15 cellular contexts compared by ENCODE assay signal in the genomic region with DNA sequence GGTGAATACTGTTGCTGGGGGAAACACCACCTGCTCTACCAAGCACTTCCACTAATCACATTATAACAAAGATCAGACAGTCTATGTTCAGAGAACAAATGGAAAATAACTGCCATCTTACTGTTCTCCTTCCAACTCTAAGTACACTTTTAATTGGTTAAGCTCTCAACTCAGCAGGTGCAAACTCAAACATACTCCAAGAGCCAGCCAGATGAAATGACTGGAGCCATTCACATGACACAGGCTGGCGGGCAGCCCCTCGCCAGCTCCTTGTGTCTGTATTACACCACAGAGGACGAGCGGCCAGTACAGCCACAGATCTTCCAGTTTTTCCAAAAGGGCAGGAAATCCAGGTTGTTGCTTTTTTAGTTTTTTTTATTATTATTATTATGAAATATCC. TPM values are rescaled to one million over a fixed set of nuclear protein-coding genes. Genes with fewer than 3 reads are reported as not detected.
DNase-seq lines count a peak whose midpoint lies in the region; ATAC-seq, FAIRE-seq and TF ChIP-seq lines count a peak whose summit lies in the region.
"Had no signal": no experiment of that assay in that cellular context is flagged by ENCODE, and none has a peak within 500 bp of the region (broad histone marks: within the 10 kb centered on the region; RNA-seq: fewer than 3 reads in every experiment).

No MANE protein-coding gene starts in this region.

- no peak overlapping the region for H3K4me2 ChIP-seq in H9 (ENCODE audit: insufficient read depth, insufficient read length, low read length)

- H3K9me3 ChIP-seq in gastroesophageal sphincter, result no peaks in the 10 kb centered on the region
- no peaks in the 10 kb centered on the region for H3K9me3 ChIP-seq in pancreas
- H3K9me3 ChIP-seq in H9 (ENCODE audit: control insufficient read depth, low read depth, low read length), result no peaks in the 10 kb centered on the region
- H3K9me3 ChIP-seq: esophagus squamous epithelium had no signal

- H2AK5ac ChIP-seq in H9 (ENCODE audit: insufficient read length, low read length), result no peak overlapping the region

- no peak for TF ChIP-seq EP300 in gastroesophageal sphincter (IDR thresholded peaks at IDR 0.05)

- no peak overlapping the region for H3K14ac ChIP-seq in H9 (ENCODE audit: insufficient read depth, low read length)

- no peaks in the 10 kb centered on the region for H3K23me2 ChIP-seq in H9 (ENCODE audit: insufficient read length, low read depth, low read length, poor library complexity, severe bottlenecking)

- H3K27ac ChIP-seq in gastroesophageal sphincter (no peak overlapping the region), pancreas (peak overlapping the region in 2 of 4 donors; percentile 15 to 31), H9 (ENCODE audit: insufficient read length, low read depth, low read length) (no peak overlapping the region)
- H3K27ac ChIP-seq: esophagus squamous epithelium had no signal

- WGBS in gastroesophageal sphincter (ENCODE audit: low coverage in 1 of 2), 2 donors, result 75 to 77% methylated on average over 3 of the region's 4 CpGs
- 33 to 36% methylated on average over 4 of the region's 4 CpGs for WGBS in pancreas, 2 donors
- WGBS in H9 (ENCODE audit: extremely low coverage, insufficient read length, low lambda C conversion rate), result no CpG with 5 or more reads among the region's 4 CpGs

- peak; percentile 96 for DNase-seq in DMS79 treated with DMSO at 0.1 percent for 48 hours (lab: John Stamatoyannopoulos, UW)
- peak; percentile 76 for DNase-seq in NCI-H2227 treated with DMSO at 0.1 percent for 48 hours (lab: John Stamatoyannopoulos, UW)
- DNase-seq in pancreas, result peak in 5 of 6 donors; percentile 40 to 63 (median 53)
- DNase-seq in CD1c-positive myeloid dendritic cell (ENCODE audit: extremely low spot score), result no peak
- DNase-seq in natural killer cell treated with Interleukin-12 subunit alpha and Interleukin-12 subunit beta and Interleukin-15 and Interleukin-18, amount 100 ng/mL, for 72 hours (ENCODE audit: low spot score), result no peak
- no peak for DNase-seq in H9
- DNase-seq: activated CD4-positive, alpha-beta T cell treated with anti-CD3 and anti-CD28 coated beads for 1 hour; esophagus squamous epithelium; NCI-H1694 treated with DMSO at 0.1 percent for 48 hours had no signal

- peaks cover 3% of the 10 kb centered on the region for H3K79me1 ChIP-seq in H9 (ENCODE audit: insufficient read depth, low read depth, low read length, poor library complexity, severe bottlenecking)

- no peak overlapping the region for H3K9ac ChIP-seq in H9 (ENCODE audit: extremely low read depth, insufficient read length, low read length)

- H2AFZ ChIP-seq in H9 (ENCODE audit: low read length), result no peak overlapping the region

- no peak overlapping the region for H3K18ac ChIP-seq in H9 (ENCODE audit: insufficient read length, low read depth, low read length)

- H3K4me1 ChIP-seq in gastroesophageal sphincter, result peaks cover 2 to 51% (median 8%) of the 10 kb centered on the region in 3 donors
- H3K4me1 ChIP-seq in pancreas, result peaks cover 0 to 15% (median 4%) of the 10 kb centered on the region in 3 donors
- H3K4me1 ChIP-seq in H9 (ENCODE audit: insufficient read depth, low read length), result peaks cover 2% of the 10 kb centered on the region; the same call in 1 of the 2 replicates

- no peaks in the 10 kb centered on the region for H3K27me3 ChIP-seq in gastroesophageal sphincter
- H3K27me3 ChIP-seq in pancreas, result no peaks in the 10 kb centered on the region
- no peaks in the 10 kb centered on the region for H3K27me3 ChIP-seq in H9 (ENCODE audit: insufficient read depth, low read length)
- H3K27me3 ChIP-seq: esophagus squamous epithelium had no signal

- no peaks in the 10 kb centered on the region for H3K36me3 Mint-ChIP-seq in natural killer cell treated with Interleukin-12 subunit alpha and Interleukin-12 subunit beta and Interleukin-15 and Interleukin-18, amount 100 ng/mL, for 72 hours
- no peaks in the 10 kb centered on the region for H3K36me3 Mint-ChIP-seq in H9 (ENCODE audit: insufficient read depth in 1 of 3, low read depth in 3 of 3)
- H3K36me3 Mint-ChIP-seq: type B pancreatic cell had no signal

- H3T11ph ChIP-seq in H9 (ENCODE audit: low read length), result no peak overlapping the region

- no peaks in the 10 kb centered on the region for H4K20me1 ChIP-seq in H9 (ENCODE audit: control insufficient read depth, insufficient read depth, insufficient read length)

- H3K4me3 Mint-ChIP-seq in natural killer cell treated with Interleukin-12 subunit alpha and Interleukin-12 subunit beta and Interleukin-15 and Interleukin-18, amount 100 ng/mL, for 72 hours, result no peak overlapping the region
- no peak overlapping the region for H3K4me3 Mint-ChIP-seq in H9
- H3K4me3 Mint-ChIP-seq: type B pancreatic cell had no signal

- H2BK20ac ChIP-seq in H9 (ENCODE audit: low read depth, low read length, poor library complexity, severe bottlenecking), result no peak overlapping the region

- H2BK15ac ChIP-seq in H9 (ENCODE audit: low read depth, low read length), result no peak overlapping the region

- no peak for TF ChIP-seq POLR2A in gastroesophageal sphincter (IDR thresholded peaks at IDR 0.05)

- H3K56ac ChIP-seq in H9 (ENCODE audit: insufficient read length, low read depth, low read length), result no peak overlapping the region

- no peak overlapping the region for H3K23ac ChIP-seq in H9 (ENCODE audit: insufficient read length, low read depth, low read length)

- TF ChIP-seq CTCF in gastroesophageal sphincter (IDR thresholded peaks at IDR 0.05) (no peak), pancreas (IDR thresholded peaks at IDR 0.05) (no peak), H9 (conservative IDR thresholded peaks at IDR 0.05) (no peak)

- no peak overlapping the region for H4K5ac ChIP-seq in H9 (ENCODE audit: insufficient read length, low read depth, low read length)

- no peak overlapping the region for H4K91ac ChIP-seq in H9 (ENCODE audit: insufficient read length, low read depth, low read length)

- ATAC-seq in gastroesophageal sphincter (peak; percentile 41), pancreas (peak; percentile 93 to 98 (median 96)), HG02973 (IDR thresholded peaks at IDR 0.05; ENCODE audit: unreplicated experiment) (no peak)
- no peak for ATAC-seq in natural killer cell treated with Interleukin-12 subunit alpha and Interleukin-12 subunit beta and Interleukin-15 and Interleukin-18, amount 100 ng/mL, for 72 hours
- ATAC-seq: SK-N-SH treated with all-trans-retinoic acid at 6 μM for 48 hours had no signal

- peaks cover 30 to 41% of the 10 kb centered on the region in 2 donors for H3K27me3 Mint-ChIP-seq in natural killer cell treated with Interleukin-12 subunit alpha and Interleukin-12 subunit beta and Interleukin-15 and Interleukin-18, amount 100 ng/mL, for 72 hours
- no peaks in the 10 kb centered on the region for H3K27me3 Mint-ChIP-seq in H9 (ENCODE audit: low read depth)
- H3K27me3 Mint-ChIP-seq: type B pancreatic cell had no signal

- no peaks in the 10 kb centered on the region for H3K4me1 Mint-ChIP-seq in natural killer cell treated with Interleukin-12 subunit alpha and Interleukin-12 subunit beta and Interleukin-15 and Interleukin-18, amount 100 ng/mL, for 72 hours (ENCODE audit: low read depth in 2 of 2)
- peaks cover 4 to 19% of the 10 kb centered on the region in 2 experiments for H3K4me1 Mint-ChIP-seq in H9

- H3K79me2 ChIP-seq in H9 (ENCODE audit: insufficient read depth, low read length), result peaks cover 3% of the 10 kb centered on the region; the same call in 1 of the 2 replicates

- H3K36me3 ChIP-seq in gastroesophageal sphincter, result no peaks in the 10 kb centered on the region
- no peaks in the 10 kb centered on the region for H3K36me3 ChIP-seq in pancreas
- H3K36me3 ChIP-seq: esophagus squamous epithelium had no signal

- H3K4ac ChIP-seq in H9 (ENCODE audit: low read depth, low read length), result no peak overlapping the region

- FAIRE-seq in pancreas (lab: Jason Lieb, UNC), result no peak
- FAIRE-seq: G401.6, islet of Langerhans had no signal

- H2BK12ac ChIP-seq in H9 (ENCODE audit: insufficient read length, low read depth, low read length), result no peak overlapping the region

- no peak overlapping the region for H4K8ac ChIP-seq in H9 (replicated peaks; ENCODE audit: insufficient read length, low read depth, low read length)

- H3K4me3 ChIP-seq in gastroesophageal sphincter (no peak overlapping the region), pancreas (no peak overlapping the region)
- H3K4me3 ChIP-seq: esophagus squamous epithelium had no signal

- intact Hi-C loops in pancreas (cut with DNase I), result no loop called here

- no peaks in the 10 kb centered on the region for H3K9me3 Mint-ChIP-seq in natural killer cell treated with Interleukin-12 subunit alpha and Interleukin-12 subunit beta and Interleukin-15 and Interleukin-18, amount 100 ng/mL, for 72 hours
- H3K9me3 Mint-ChIP-seq in H9, result no peaks in the 10 kb centered on the region

- H3K27ac Mint-ChIP-seq in natural killer cell treated with Interleukin-12 subunit alpha and Interleukin-12 subunit beta and Interleukin-15 and Interleukin-18, amount 100 ng/mL, for 72 hours, result no peak overlapping the region
- no peak overlapping the region for H3K27ac Mint-ChIP-seq in H9
- H3K27ac Mint-ChIP-seq: type B pancreatic cell had no signal

- H2BK5ac ChIP-seq in H9 (ENCODE audit: insufficient read length, low read length), result no peak overlapping the region

- H2BK120ac ChIP-seq in H9 (ENCODE audit: low read depth, low read length, poor library complexity, severe bottlenecking), result no peak overlapping the region

RNA-seq across cellular contexts. Expression of gene LIFR, which starts 16.1 kb away (rescaled TPM):
- total RNA-seq in gastroesophageal sphincter (100 to 1,000 TPM in 1 of 4 donors, 10 to 100 TPM in 3; 61.8 to 105 (median 78.0) TPM), pancreas (10 to 100 TPM; 10.8 to 32.5 (median 21.7) TPM), H9 (2021) (6.3 and 7.8 TPM in 2 replicates)
- 1 to 10 TPM; 4.1 to 7.1 TPM for polyA plus RNA-seq in pancreas
- total RNA-seq in natural killer cell treated with Interleukin-12 subunit alpha and Interleukin-12 subunit beta and Interleukin-15 and Interleukin-18, amount 100 ng/mL, for 72 hours, result not detected

Comparison
In these comparisons a context has a peak if more than half of its experiments do, and no peak if none do; other contexts are left out.
1. DNase-seq: peak in DMS79 treated with DMSO at 0.1 percent for 48 hours (single experiment), NCI-H2227 treated with DMSO at 0.1 percent for 48 hours (single experiment) and pancreas (5 of 6); none in CD1c-positive myeloid dendritic cell (single experiment), natural killer cell treated with Interleukin-12 subunit alpha and Interleukin-12 subunit beta and Interleukin-15 and Interleukin-18, amount 100 ng/mL, for 72 hours (single experiment) and H9 (single experiment).
2. ATAC-seq: peak in gastroesophageal sphincter (single experiment) and pancreas (4 of 4); none in HG02973 (single experiment) and natural killer cell treated with Interleukin-12 subunit alpha and Interleukin-12 subunit beta and Interleukin-15 and Interleukin-18, amount 100 ng/mL, for 72 hours (0 of 2).